ENCODE assay signal across 28 cellular contexts in the genomic region with DNA sequence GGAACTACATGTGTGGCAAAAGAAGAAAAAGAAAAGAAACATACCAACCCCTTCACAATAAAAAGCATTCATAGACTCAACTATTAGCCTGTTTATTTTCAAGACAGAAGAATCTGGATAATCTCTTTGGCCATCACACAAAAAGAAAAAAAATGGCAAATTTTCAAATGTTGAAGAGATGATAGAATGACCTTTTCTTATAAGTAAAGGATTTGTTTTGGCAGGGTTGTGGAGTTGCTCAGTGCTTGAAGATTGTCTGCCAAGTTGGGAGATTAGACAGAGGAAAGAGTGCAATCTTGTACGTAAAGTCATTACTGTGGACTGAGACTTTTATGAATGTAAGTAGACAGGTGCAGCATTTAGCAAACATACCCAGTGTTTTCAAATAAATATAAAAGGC.
"Had no signal": no experiment of that assay in that cellular context is flagged by ENCODE, and none has a peak within 500 bp of the region (broad histone marks: within the 10 kb centered on the region; RNA-seq: fewer than 3 reads in every experiment).

No MANE protein-coding gene starts in this region.

- H3K27ac ChIP-seq: coronary artery, dorsolateral prefrontal cortex, gastroesophageal sphincter, hepatocyte, parathyroid adenoma, psoas muscle, right atrium auricular region, suprapubic skin, tibial nerve had no signal

- DNase-seq: activated CD4-positive, alpha-beta memory T cell treated with anti-CD3 and anti-CD28 coated beads, Interleukin-2, amount 10 ng/mL, durations not matched to agents 7 days and 5 days; activated CD4-positive, alpha-beta T cell treated with anti-CD3 and anti-CD28 coated beads, Interleukin-2, amount 10 ng/mL, durations not matched to agents 24 days and 14 days; activated CD8-positive, alpha-beta memory T cell treated with anti-CD3 and anti-CD28 coated beads, Interleukin-2, amount 50 U/mL, for 48 hours; activated gamma-delta T cell; activated naive CD4-positive, alpha-beta T cell treated with anti-CD3 and anti-CD28 coated beads, Interleukin-2, amount 10 ng/mL, durations not matched to agents 7 days and 5 days; activated naive CD8-positive, alpha-beta T cell treated with anti-CD3 and anti-CD28 coated beads, Interleukin-2, amount 10 ng/mL, durations not matched to agents 7 days and 5 days; activated T-cell treated with anti-CD3 and anti-CD28 coated beads, Interleukin-2, amount 50 U/mL, for 24 hours; amygdala; dorsolateral prefrontal cortex; effector memory CD4-positive, alpha-beta T cell; kidney; left colon; mammary epithelial cell; naive B cell; nucleus accumbens; psoas muscle; stimulated activated CD4-positive, alpha-beta T cell treated with anti-CD3 and anti-CD28 coated beads, Interleukin-15, amount 100 ng/mL, for 24 hours; stimulated activated CD4-positive, alpha-beta T cell treated with anti-CD3 and anti-CD28 coated beads, Interleukin-2, amount 100 ng/mL, for 24 hours; stimulated activated naive CD4-positive, alpha-beta T cell had no signal

- H3K4me1 ChIP-seq: gastroesophageal sphincter, parathyroid adenoma, psoas muscle, right atrium auricular region, suprapubic skin, tibial nerve had no signal

- FAIRE-seq: kidney had no signal

- H3K9me3 Mint-ChIP-seq: activated naive CD8-positive, alpha-beta T cell treated with anti-CD3 and anti-CD28 coated beads, Interleukin-2, amount 10 ng/mL, durations not matched to agents 7 days and 5 days had no signal

- H3K27me3 Mint-ChIP-seq: activated CD4-positive, alpha-beta memory T cell treated with anti-CD3 and anti-CD28 coated beads, Interleukin-2, amount 10 ng/mL, durations not matched to agents 7 days and 5 days; activated CD4-positive, alpha-beta T cell treated with anti-CD3 and anti-CD28 coated beads, Interleukin-2, amount 10 ng/mL, durations not matched to agents 24 days and 14 days; activated naive CD4-positive, alpha-beta T cell treated with anti-CD3 and anti-CD28 coated beads, Interleukin-2, amount 10 ng/mL, durations not matched to agents 7 days and 5 days; activated naive CD8-positive, alpha-beta T cell treated with anti-CD3 and anti-CD28 coated beads, Interleukin-2, amount 10 ng/mL, durations not matched to agents 7 days and 5 days; activated T-cell treated with anti-CD3 and anti-CD28 coated beads, Interleukin-2, amount 50 U/mL, for 24 hours; naive B cell had no signal

- H3K4me3 Mint-ChIP-seq: activated CD4-positive, alpha-beta memory T cell treated with anti-CD3 and anti-CD28 coated beads, Interleukin-2, amount 10 ng/mL, durations not matched to agents 7 days and 5 days; activated CD4-positive, alpha-beta T cell treated with anti-CD3 and anti-CD28 coated beads, Interleukin-2, amount 10 ng/mL, durations not matched to agents 24 days and 14 days; activated naive CD4-positive, alpha-beta T cell treated with anti-CD3 and anti-CD28 coated beads, Interleukin-2, amount 10 ng/mL, durations not matched to agents 7 days and 5 days; activated naive CD8-positive, alpha-beta T cell treated with anti-CD3 and anti-CD28 coated beads, Interleukin-2, amount 10 ng/mL, durations not matched to agents 7 days and 5 days; activated T-cell treated with anti-CD3 and anti-CD28 coated beads, Interleukin-2, amount 50 U/mL, for 24 hours; mesothelial cell of epicardium; naive B cell; neural crest cell had no signal

- H3K27ac Mint-ChIP-seq: activated CD4-positive, alpha-beta memory T cell treated with anti-CD3 and anti-CD28 coated beads, Interleukin-2, amount 10 ng/mL, durations not matched to agents 7 days and 5 days; activated CD4-positive, alpha-beta T cell treated with anti-CD3 and anti-CD28 coated beads, Interleukin-2, amount 10 ng/mL, durations not matched to agents 24 days and 14 days; activated naive CD4-positive, alpha-beta T cell treated with anti-CD3 and anti-CD28 coated beads, Interleukin-2, amount 10 ng/mL, durations not matched to agents 7 days and 5 days; activated naive CD8-positive, alpha-beta T cell treated with anti-CD3 and anti-CD28 coated beads, Interleukin-2, amount 10 ng/mL, durations not matched to agents 7 days and 5 days; activated T-cell treated with anti-CD3 and anti-CD28 coated beads, Interleukin-2, amount 50 U/mL, for 24 hours; mesothelial cell of epicardium; naive B cell had no signal

- H3K9me3 ChIP-seq: psoas muscle, suprapubic skin had no signal

- H3K4me1 Mint-ChIP-seq: activated CD4-positive, alpha-beta memory T cell treated with anti-CD3 and anti-CD28 coated beads, Interleukin-2, amount 10 ng/mL, durations not matched to agents 7 days and 5 days; activated CD4-positive, alpha-beta T cell treated with anti-CD3 and anti-CD28 coated beads, Interleukin-2, amount 10 ng/mL, durations not matched to agents 24 days and 14 days; activated naive CD4-positive, alpha-beta T cell treated with anti-CD3 and anti-CD28 coated beads, Interleukin-2, amount 10 ng/mL, durations not matched to agents 7 days and 5 days; activated naive CD8-positive, alpha-beta T cell treated with anti-CD3 and anti-CD28 coated beads, Interleukin-2, amount 10 ng/mL, durations not matched to agents 7 days and 5 days; mesothelial cell of epicardium; naive B cell; neural crest cell had no signal

- H3K27me3 ChIP-seq: dorsolateral prefrontal cortex, gastroesophageal sphincter, hepatocyte, right atrium auricular region, suprapubic skin, tibial nerve had no signal

- H3K4me3 ChIP-seq: coronary artery, dorsolateral prefrontal cortex, gastroesophageal sphincter, hepatocyte, psoas muscle, right atrium auricular region, suprapubic skin, tibial nerve had no signal
